1 cellular context compared by ENCODE assay signal in genomic region chr2:112643488-112643887, GRCh38.
TF ChIP-seq lines count a peak whose summit lies in the region.

No MANE protein-coding gene starts in this region.

TF ChIP-seq in endothelial cell of umbilical vein, 7 proteins besides CTCF, POLR2A, EP300 and RAD21:
- TF ChIP-seq EZH2 (IDR thresholded peaks at IDR 0.05; ENCODE audit: borderline replicate concordance, low read depth, low read length, severe bottlenecking) (no peak), FOS (IDR thresholded peaks at IDR 0.05; ENCODE audit: borderline replicate concordance, insufficient read depth, low read length) (no peak), JUN (IDR thresholded peaks at IDR 0.05; ENCODE audit: borderline replicate concordance, insufficient read depth, insufficient read length, low read depth) (no peak), MYC (IDR thresholded peaks at IDR 0.05; ENCODE audit: low read depth, low read length) (no peak), POLR2AphosphoS5 (IDR thresholded peaks at IDR 0.05; ENCODE audit: insufficient read depth, low read depth, low read length) (no peak), GATA2 (IDR thresholded peaks at IDR 0.05; ENCODE audit: insufficient read depth, insufficient read length, low read depth, low read length) (no peak), MAX (IDR thresholded peaks at IDR 0.05; ENCODE audit: insufficient read depth, insufficient read length) (no peak)
